Comparison of ENCODE assay signal across 20 cellular contexts in genomic region chr12:98431089-98431488, GRCh38.
"Had no signal": no experiment of that assay in that cellular context is flagged by ENCODE, and none has a peak within 500 bp of the region (broad histone marks: within the 10 kb centered on the region; RNA-seq: fewer than 3 reads in every experiment).

No MANE protein-coding gene starts in this region.

- H3K36me3 ChIP-seq: esophagus squamous epithelium, gastrocnemius medialis, heart right ventricle, left lung, lower lobe of right lung had no signal

- DNase-seq: dermis blood vessel endothelial cell; dorsolateral prefrontal cortex; effector CD4-positive, alpha-beta T cell; effector memory CD4-positive, alpha-beta T cell; esophagus squamous epithelium; foreskin fibroblast; foreskin melanocyte; gastrocnemius medialis; glutamatergic neuron; head of caudate nucleus; heart right ventricle; hippocampal formation; left cardiac atrium; left lung; left ventricle myocardium superior; lower lobe of right lung; mesendoderm; midbrain; naive thymus-derived CD4-positive, alpha-beta T cell had no signal

- ATAC-seq: gastrocnemius medialis; heart right ventricle; left cardiac atrium; left lung; left ventricle myocardium superior; lower lobe of right lung; naive thymus-derived CD4-positive, alpha-beta T cell had no signal

- H3K27ac ChIP-seq: coronary artery, dorsolateral prefrontal cortex, esophagus squamous epithelium, gastrocnemius medialis, heart right ventricle, left lung, lower lobe of right lung had no signal

- H3K4me1 ChIP-seq: esophagus squamous epithelium, gastrocnemius medialis, heart right ventricle, left lung, lower lobe of right lung had no signal

- H3K27me3 ChIP-seq: dorsolateral prefrontal cortex, esophagus squamous epithelium, gastrocnemius medialis, heart right ventricle, left lung had no signal

- H3K4me3 ChIP-seq: coronary artery, dorsolateral prefrontal cortex, esophagus squamous epithelium, gastrocnemius medialis, heart right ventricle, left lung, lower lobe of right lung had no signal

- H3K9me3 ChIP-seq: esophagus squamous epithelium, lower lobe of right lung had no signal
